In the genomic region with DNA sequence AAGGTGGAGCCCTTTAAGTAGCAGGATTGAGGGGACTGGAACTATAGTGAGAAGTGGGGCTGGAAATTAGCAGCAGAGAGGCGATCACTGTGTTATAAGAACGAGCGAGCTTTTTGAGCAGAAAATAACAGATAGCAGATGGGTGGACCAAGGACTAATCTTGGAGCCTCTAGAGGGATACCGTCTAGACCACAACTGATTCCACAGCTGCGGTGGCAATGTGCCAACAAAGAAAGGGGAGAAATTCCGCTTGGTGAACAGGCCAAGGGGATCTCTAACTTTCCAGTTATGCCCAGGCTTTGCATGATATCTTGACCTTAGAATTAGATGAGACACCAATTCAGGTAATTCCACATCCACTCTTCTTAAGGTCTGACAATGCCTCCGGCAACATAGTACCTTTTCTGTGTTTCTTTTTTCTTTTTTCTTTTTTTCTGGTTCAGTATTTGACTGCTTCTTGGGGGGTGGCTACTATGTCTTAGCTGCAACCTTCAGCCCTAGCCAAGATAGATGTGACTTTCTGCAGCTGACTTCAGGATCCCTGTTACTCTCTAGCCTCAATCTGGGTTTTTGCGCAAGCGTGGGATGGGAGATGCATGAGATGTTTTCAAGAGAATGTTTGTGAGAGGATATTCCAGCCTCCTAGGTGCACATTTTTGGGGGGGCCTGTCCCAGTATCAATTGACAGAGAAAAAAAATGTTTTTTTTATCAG, we compare ENCODE assay signal across 26 cellular contexts.
DNase-seq lines count a peak whose midpoint lies in the region; ATAC-seq and TF ChIP-seq lines count a peak whose summit lies in the region.
"Had no signal": no experiment of that assay in that cellular context is flagged by ENCODE, and none has a peak within 500 bp of the region (broad histone marks: within the 10 kb centered on the region; RNA-seq: fewer than 3 reads in every experiment).

No MANE protein-coding gene starts in this region.

- no peak for TF ChIP-seq CTCF in brain microvascular endothelial cell (IDR thresholded peaks at IDR 0.05; ENCODE audit: low read depth, low read length, missing control alignments)

- ATAC-seq in sciatic nerve (peak; percentile 64), HG03565 (IDR thresholded peaks at IDR 0.05; ENCODE audit: unreplicated experiment) (no peak), GM21528 (IDR thresholded peaks at IDR 0.05; ENCODE audit: low FRiP score, unreplicated experiment) (no peak)
- ATAC-seq: CD8-positive, alpha-beta T cell; T-helper 17 cell had no signal

- H3K27me3 ChIP-seq in brain microvascular endothelial cell (replicated peaks) = no peaks in the 10 kb centered on the region
- H3K27me3 ChIP-seq: neural progenitor cell had no signal

- H3K27ac ChIP-seq in brain microvascular endothelial cell = no peak overlapping the region
- H3K27ac ChIP-seq: 22Rv1, epithelial cell of prostate, neural progenitor cell, parathyroid adenoma, spleen had no signal

- no peak overlapping the region for H3K4me3 ChIP-seq in brain microvascular endothelial cell (ENCODE audit: low read depth, low read length)
- H3K4me3 ChIP-seq: lung, neural progenitor cell, spleen had no signal

- DNase-seq in DMS 273 (lab: John Stamatoyannopoulos, UW; ENCODE audit: unreplicated experiment) = peak; percentile 72
- no peak for DNase-seq in DMS 273 treated with DMSO at 0.1 percent for 48 hours (lab: John Stamatoyannopoulos, UW)
- DNase-seq in NCI-H2171 (lab: John Stamatoyannopoulos, UW) = peak; percentile 19
- peak; percentile 19 for DNase-seq in brain microvascular endothelial cell
- peak; percentile 66 for DNase-seq in sciatic nerve (ENCODE audit: low spot score)
- no peak for DNase-seq in iPS-NIHi7 (ENCODE audit: extremely low spot score)
- DNase-seq: activated CD4-positive, alpha-beta memory T cell treated with anti-CD3 and anti-CD28 coated beads, Interleukin-2, amount 10 ng/mL, durations not matched to agents 7 days and 5 days; activated CD4-positive, alpha-beta T cell treated with anti-CD3 and anti-CD28 coated beads for 1 hour; activated CD8-positive, alpha-beta memory T cell treated with anti-CD3 and anti-CD28 coated beads, Interleukin-2, amount 50 U/mL, for 48 hours; activated naive CD4-positive, alpha-beta T cell treated with anti-CD3 and anti-CD28 coated beads, Interleukin-2, amount 10 ng/mL, durations not matched to agents 7 days and 5 days; CD8-positive, alpha-beta T cell; GF-D8; H7; head of caudate nucleus; NCI-H1417 treated with DMSO at 0.1 percent for 48 hours; NCI-H2081 treated with DMSO at 0.1 percent for 48 hours; NCI-H510A treated with DMSO at 0.1 percent for 48 hours; spleen; T-helper 17 cell had no signal

- H3K36me3 ChIP-seq in brain microvascular endothelial cell (replicated peaks) = no peaks in the 10 kb centered on the region
- H3K36me3 ChIP-seq: neural progenitor cell, spleen had no signal

- in situ Hi-C loops in brain microvascular endothelial cell (cut with HindIII; ENCODE audit: low pct_ligation_motif_present, low sequenced_read_pairs) = no loop called here

- intact Hi-C loops in sciatic nerve (cut with DNase I) = no loop called here

Comparison
In these comparisons a context has a peak if more than half of its experiments do, and no peak if none do; other contexts are left out.
1. DNase-seq: peak in DMS 273 (single experiment), NCI-H2171 (single experiment), brain microvascular endothelial cell (single experiment) and sciatic nerve (single experiment); none in DMS 273 treated with DMSO at 0.1 percent for 48 hours (single experiment) and iPS-NIHi7 (single experiment).